1 cellular context compared by ENCODE assay signal in genomic region chr1:28248273-28249012, GRCh38.
TF ChIP-seq lines count a peak whose summit lies in the region.

No MANE protein-coding gene starts in this region.

TF ChIP-seq in K562, 482 proteins besides CTCF, POLR2A, EP300 and RAD21 (continued from another document and continues in another):
- peak in 1 of 2 experiments; percentile 83; a peak in 2 of 4 replicates for TF ChIP-seq RCOR1 (IDR thresholded peaks at IDR 0.05; ENCODE audit: borderline replicate concordance in 1 of 2, low read depth in 2 of 2, low read length in 2 of 2)
- no peak for TF ChIP-seq NCOA4 (IDR thresholded peaks at IDR 0.05; ENCODE audit: partially characterized antibody)
- TF ChIP-seq ZBTB11 (CRISPR knock-in tag; IDR thresholded peaks at IDR 0.05) = no peak
- TF ChIP-seq MCM2 (IDR thresholded peaks at IDR 0.05; ENCODE audit: low read depth) = no peak
- TF ChIP-seq RREB1 (CRISPR knock-in tag; IDR thresholded peaks at IDR 0.05) = peak; percentile 79; the same call in 1 of the 2 replicates
- no peak for TF ChIP-seq ATF7 (IDR thresholded peaks at IDR 0.05)
- TF ChIP-seq ZNF644 (tag; IDR thresholded peaks at IDR 0.05; ENCODE audit: low read depth) = no peak
- TF ChIP-seq SPI1 (IDR thresholded peaks at IDR 0.05; ENCODE audit: borderline replicate concordance, low read depth, low read length) = no peak
- no peak; the same call in 1 of the 2 replicates for TF ChIP-seq MYBL2 (IDR thresholded peaks at IDR 0.05; ENCODE audit: low read depth)
- TF ChIP-seq MYBL2 (CRISPR knock-in tag; IDR thresholded peaks at IDR 0.05; ENCODE audit: borderline replicate concordance) = no peak
- no peak for TF ChIP-seq ZNF444 (CRISPR knock-in tag; IDR thresholded peaks at IDR 0.05)
- peak; percentile 63 for TF ChIP-seq CC2D1A (IDR thresholded peaks at IDR 0.05)
- peak; percentile 52 for TF ChIP-seq TEAD4 (IDR thresholded peaks at IDR 0.05; ENCODE audit: low read length)
- no peak for TF ChIP-seq TEAD4 (CRISPR knock-in tag; IDR thresholded peaks at IDR 0.05; ENCODE audit: borderline replicate concordance)
- TF ChIP-seq ARID2 (IDR thresholded peaks at IDR 0.05) = no peak
- no peak for TF ChIP-seq RBM34 (IDR thresholded peaks at IDR 0.05; ENCODE audit: borderline replicate concordance, insufficient read depth, low read length)
- peak; percentile 66 for TF ChIP-seq NFE2 (IDR thresholded peaks at IDR 0.05; ENCODE audit: low read depth)
- TF ChIP-seq BRF1 (IDR thresholded peaks at IDR 0.05; ENCODE audit: borderline replicate concordance, extremely low read depth, insufficient read length) = no peak
- TF ChIP-seq HDAC8 (tag; IDR thresholded peaks at IDR 0.05) = no peak
- TF ChIP-seq HLTF (IDR thresholded peaks at IDR 0.05) = no peak
- no peak for TF ChIP-seq RBM22 (IDR thresholded peaks at IDR 0.05; ENCODE audit: low read depth, low read length, poor library complexity, severe bottlenecking)
- no peak for TF ChIP-seq FOXJ2 (tag; IDR thresholded peaks at IDR 0.05)
- TF ChIP-seq KAT8 (IDR thresholded peaks at IDR 0.05; ENCODE audit: low read depth) = no peak
- TF ChIP-seq ZNF76 (CRISPR knock-in tag; IDR thresholded peaks at IDR 0.05; ENCODE audit: borderline replicate concordance) = no peak
- no peak for TF ChIP-seq E4F1 (CRISPR knock-in tag; IDR thresholded peaks at IDR 0.05; ENCODE audit: borderline replicate concordance)
- TF ChIP-seq ZFPM2 (CRISPR knock-in tag; IDR thresholded peaks at IDR 0.05) = no peak
- TF ChIP-seq JUNB (CRISPR knock-in tag; conservative IDR thresholded peaks at IDR 0.05) = no peak
- no peak for TF ChIP-seq SIN3B (IDR thresholded peaks at IDR 0.05; ENCODE audit: low read depth)
- no peak for TF ChIP-seq ZBTB49 (CRISPR knock-in tag; IDR thresholded peaks at IDR 0.05; ENCODE audit: borderline replicate concordance)
- TF ChIP-seq ATF4 (CRISPR knock-in tag; IDR thresholded peaks at IDR 0.05) = no peak
- TF ChIP-seq PKNOX1 (IDR thresholded peaks at IDR 0.05) = no peak
- no peak for TF ChIP-seq SFPQ (IDR thresholded peaks at IDR 0.05; ENCODE audit: low read depth, low read length)
- no peak for TF ChIP-seq STAT5A (IDR thresholded peaks at IDR 0.05; ENCODE audit: borderline replicate concordance, low read length)
- TF ChIP-seq ZFP36 (IDR thresholded peaks at IDR 0.05; ENCODE audit: low read depth, low read length, partially characterized antibody) = no peak
- peak; percentile 48; the same call in 1 of the 2 replicates for TF ChIP-seq KLF16 (IDR thresholded peaks at IDR 0.05)
- TF ChIP-seq PRMT5 (CRISPR knock-in tag; IDR thresholded peaks at IDR 0.05) = no peak
- TF ChIP-seq ZNF384 (IDR thresholded peaks at IDR 0.05; ENCODE audit: low read depth, low read length) = peak; percentile 77
- no peak for TF ChIP-seq TCF7L2 (IDR thresholded peaks at IDR 0.05; ENCODE audit: low read depth, low read length)
- TF ChIP-seq GTF2A2 (tag; IDR thresholded peaks at IDR 0.05) = no peak
- peak; percentile 78; the same call in 1 of the 2 replicates for TF ChIP-seq BRD4 (IDR thresholded peaks at IDR 0.05)
- TF ChIP-seq GABPB1 (CRISPR knock-in tag; IDR thresholded peaks at IDR 0.05) = no peak
- TF ChIP-seq REST (CRISPR knock-in tag; IDR thresholded peaks at IDR 0.05; ENCODE audit: low read depth) = no peak
